In genomic region chr4:168631241-168632151, GRCh38 we compare ENCODE assay signal across 8 cellular contexts.
A peak's percentile ranks its signal among the peaks of the same experiment; 100 is the strongest.
DNase-seq lines count a peak whose midpoint lies in the region; ATAC-seq lines count a peak whose summit lies in the region.

No MANE protein-coding gene starts in this region.

- peak; percentile 99 for ATAC-seq in left colon
- ATAC-seq in stimulated activated naive CD8-positive, alpha-beta T cell treated with anti-CD3 and anti-CD28 coated beads, Interleukin-15, Interleukin-2, amounts not matched to agents 100 U/mL and 50 U/mL, for 24 hours = peak; percentile 52

- DNase-seq in activated naive CD4-positive, alpha-beta T cell treated with anti-CD3 and anti-CD28 coated beads, Interleukin-2, amount 50 U/mL, for 16 hours = peak; percentile 12
- DNase-seq in activated naive CD4-positive, alpha-beta T cell treated with Interleukin-2 at 50 U/mL for 16 hours = no peak
- DNase-seq in NCI-H510A (lab: John Stamatoyannopoulos, UW) (peak; percentile 12), dedifferentiated amniotic fluid mesenchymal stem cell (ENCODE audit: extremely low spot score) (peak; percentile 68), left colon (peak; percentile 47 to 72), NCI-H146 (lab: John Stamatoyannopoulos, UW) (no peak), AML-193 (lab: John Stamatoyannopoulos, UW) (no peak)
- DNase-seq in stimulated activated naive CD8-positive, alpha-beta T cell treated with anti-CD3 and anti-CD28 coated beads, Interleukin-15, Interleukin-2, amounts not matched to agents 100 U/mL and 50 U/mL, for 24 hours = peak; percentile 32

- intact Hi-C loops in left colon (cut with DNase I, micrococcal nuclease) = no loop called here

Comparison
In these comparisons a context has a peak if more than half of its experiments do, and no peak if none do; other contexts are left out.
1. DNase-seq: peak in activated naive CD4-positive, alpha-beta T cell treated with anti-CD3 and anti-CD28 coated beads, Interleukin-2, amount 50 U/mL, for 16 hours (single experiment), NCI-H510A (single experiment), dedifferentiated amniotic fluid mesenchymal stem cell (single experiment), left colon (2 of 2) and stimulated activated naive CD8-positive, alpha-beta T cell treated with anti-CD3 and anti-CD28 coated beads, Interleukin-15, Interleukin-2, amounts not matched to agents 100 U/mL and 50 U/mL, for 24 hours (single experiment); none in activated naive CD4-positive, alpha-beta T cell treated with Interleukin-2 at 50 U/mL for 16 hours (single experiment), NCI-H146 (single experiment) and AML-193 (0 of 2).